19 cellular contexts compared by ENCODE assay signal in genomic region chr10:34705563-34705962, GRCh38.
A peak's percentile ranks its signal among the peaks of the same experiment; 100 is the strongest.
DNase-seq lines count a peak whose midpoint lies in the region; ATAC-seq, FAIRE-seq and TF ChIP-seq lines count a peak whose summit lies in the region.
"Had no signal": no experiment of that assay in that cellular context is flagged by ENCODE, and none has a peak within 500 bp of the region (broad histone marks: within the 10 kb centered on the region; RNA-seq: fewer than 3 reads in every experiment).

No MANE protein-coding gene starts in this region.

- no peak for DNase-seq in heart left ventricle
- DNase-seq in right atrium auricular region (ENCODE audit: low spot score): no peak
- DNase-seq in IMR-90: no peak
- peak; percentile 31 for DNase-seq in fibroblast of the aortic adventitia (ENCODE audit: low read depth)
- no peak for DNase-seq in urothelium cell line (ENCODE audit: low spot score)
- DNase-seq in NCI-H1417 (lab: John Stamatoyannopoulos, UW): no peak
- DNase-seq in activated CD4-positive, alpha-beta T cell treated with anti-CD3 and anti-CD28 coated beads, Interleukin-2, amount 10 ng/mL, durations not matched to agents 24 days and 14 days: no peak
- DNase-seq: 8988T; activated CD4-positive, alpha-beta T cell treated with anti-CD3 and anti-CD28 coated beads, Interleukin-2, amount 50 U/mL, for 1 hour; activated gamma-delta T cell treated with Interleukin-2 at 50 U/mL for 16 hours; amygdala; BE2C; caudate nucleus; stimulated activated CD4-positive, alpha-beta T cell treated with anti-CD3 and anti-CD28 coated beads, Interleukin-4, amount 100 ng/mL, for 1 hour had no signal

- peaks cover 11% of the 10 kb centered on the region for H3K27me3 Mint-ChIP-seq in activated CD4-positive, alpha-beta T cell treated with anti-CD3 and anti-CD28 coated beads, Interleukin-2, amount 10 ng/mL, durations not matched to agents 24 days and 14 days

- H2AFZ ChIP-seq in IMR-90 (replicated peaks; ENCODE audit: low read length, poor library complexity): no peak overlapping the region

- H2AK9ac ChIP-seq in IMR-90 (replicated peaks; ENCODE audit: low read depth, low read length, poor library complexity): no peak overlapping the region

- H3K9ac ChIP-seq in IMR-90 (ENCODE audit: low read depth, low read length): no peak overlapping the region

- no peaks in the 10 kb centered on the region for H3K27me3 ChIP-seq in heart left ventricle
- H3K27me3 ChIP-seq in right atrium auricular region: no peaks in the 10 kb centered on the region
- H3K27me3 ChIP-seq in IMR-90 (ENCODE audit: control insufficient read depth, insufficient read depth, low read length): no peaks in the 10 kb centered on the region
- H3K27me3 ChIP-seq: BE2C, esophagus muscularis mucosa had no signal

- no peak overlapping the region; the same call in 1 of the 2 replicates for H3K14ac ChIP-seq in IMR-90 (replicated peaks; ENCODE audit: low read depth, low read length)

- peak; percentile 9 for FAIRE-seq in urothelium cell line (lab: Jason Lieb, UNC)
- FAIRE-seq: TTC549 had no signal

- CTCF ChIA-PET in IMR-90 (lab: Yijun Ruan, JAX): no interaction called here

- H3K27ac Mint-ChIP-seq in activated CD4-positive, alpha-beta T cell treated with anti-CD3 and anti-CD28 coated beads, Interleukin-2, amount 10 ng/mL, durations not matched to agents 24 days and 14 days: no peak overlapping the region

- no peak overlapping the region for H4K91ac ChIP-seq in IMR-90 (ENCODE audit: insufficient read depth, low read depth, low read length)

- ATAC-seq in heart left ventricle: no peak
- ATAC-seq in IMR-90 (ENCODE audit: low read depth): no peak
- no peak for ATAC-seq in GM18502 (IDR thresholded peaks at IDR 0.05; ENCODE audit: poor library complexity, unreplicated experiment)

- no peaks in the 10 kb centered on the region for H3K9me3 ChIP-seq in heart left ventricle
- no peaks in the 10 kb centered on the region for H3K9me3 ChIP-seq in right atrium auricular region
- H3K9me3 ChIP-seq in IMR-90 (ENCODE audit: control insufficient read depth, insufficient read depth, low read length): no peaks in the 10 kb centered on the region
- H3K9me3 ChIP-seq: BE2C, esophagus muscularis mucosa had no signal

- no peak overlapping the region for H4K8ac ChIP-seq in IMR-90 (ENCODE audit: low read depth in 2 of 2, low read length in 2 of 2)

- H2AK5ac ChIP-seq in IMR-90 (ENCODE audit: low read depth, low read length): no peak overlapping the region

- no peak overlapping the region for H2BK20ac ChIP-seq in IMR-90 (ENCODE audit: low read depth, low read length)

- H3K27ac ChIP-seq in heart left ventricle (peak overlapping the region in 11 of 12 donors; percentile 3 to 74 (median 40)), right atrium auricular region (peak overlapping the region in 1 of 2 donors; percentile 42), IMR-90 (ENCODE audit: insufficient read depth, low read length) (no peak overlapping the region)

- TF ChIP-seq CTCF in heart left ventricle (IDR thresholded peaks at IDR 0.05) (no peak), right atrium auricular region (IDR thresholded peaks at IDR 0.05) (no peak), IMR-90 (conservative IDR thresholded peaks at IDR 0.05; ENCODE audit: low read depth, low read length) (no peak), fibroblast of the aortic adventitia (IDR thresholded peaks at IDR 0.05; ENCODE audit: insufficient read depth, low read length) (no peak)

- POLR2A ChIA-PET in IMR-90 (lab: Charles Lee; ENCODE audit: unreplicated experiment): no interaction called here

- H2BK120ac ChIP-seq in IMR-90 (ENCODE audit: low read depth, low read length): no peak overlapping the region

- no peak overlapping the region for H2BK5ac ChIP-seq in IMR-90 (ENCODE audit: low read depth, low read length, poor library complexity, severe bottlenecking)

- WGBS in heart left ventricle, 4 donors: 68 to 70% (median 69%) methylated on average over 1 of the region's 1 CpG
- WGBS in IMR-90 (ENCODE audit: extremely low coverage in 2 of 2, insufficient read length in 1 of 2), 2 experiments: no CpG with 5 or more reads among the region's 1 CpG

- H3K4me3 ChIP-seq in heart left ventricle (no peak overlapping the region), right atrium auricular region (no peak overlapping the region), IMR-90 (ENCODE audit: insufficient read depth, low read depth, low read length) (no peak overlapping the region), fibroblast of the aortic adventitia (ENCODE audit: low read depth, low read length) (no peak overlapping the region)
- H3K4me3 ChIP-seq: esophagus muscularis mucosa, lung, skin epidermis had no signal

- TF ChIP-seq POLR2A in heart left ventricle (IDR thresholded peaks at IDR 0.05) (no peak), IMR-90 (IDR thresholded peaks at IDR 0.05; ENCODE audit: low read depth, low read length) (no peak)

- TF ChIP-seq RAD21 in IMR-90 (IDR thresholded peaks at IDR 0.05; ENCODE audit: low read length): no peak

- H3K79me1 ChIP-seq in IMR-90 (ENCODE audit: low read depth in 1 of 2, low read length in 2 of 2): peaks cover 32 to 62% of the 10 kb centered on the region in 2 experiments

- no peak overlapping the region for H3K4me2 ChIP-seq in IMR-90 (ENCODE audit: low read depth, low read length)

- BruUV-seq in IMR-90 (replicated peaks; lab: Mats Ljungman, UMichigan): no TSS peak

- peaks cover 8% of the 10 kb centered on the region; the same call in 1 of the 2 replicates for H3K9me1 ChIP-seq in IMR-90 (ENCODE audit: insufficient read depth, low read length)

- H2BK15ac ChIP-seq in IMR-90 (ENCODE audit: low read depth, low read length): no peak overlapping the region

- no peaks in the 10 kb centered on the region for H3K36me3 Mint-ChIP-seq in activated CD4-positive, alpha-beta T cell treated with anti-CD3 and anti-CD28 coated beads, Interleukin-2, amount 10 ng/mL, durations not matched to agents 24 days and 14 days (ENCODE audit: low read depth)

- no peaks in the 10 kb centered on the region for H3K9me3 Mint-ChIP-seq in activated CD4-positive, alpha-beta T cell treated with anti-CD3 and anti-CD28 coated beads, Interleukin-2, amount 10 ng/mL, durations not matched to agents 24 days and 14 days

- in situ Hi-C loops in IMR-90 (cut with MboI; ENCODE audit: low sequenced_read_pairs): no loop called here

- H3K36me3 ChIP-seq in heart left ventricle: no peaks in the 10 kb centered on the region
- no peaks in the 10 kb centered on the region for H3K36me3 ChIP-seq in right atrium auricular region
- no peaks in the 10 kb centered on the region for H3K36me3 ChIP-seq in IMR-90 (ENCODE audit: control insufficient read depth, insufficient read depth, low read length)
- H3K36me3 ChIP-seq: BE2C, esophagus muscularis mucosa had no signal

- H3K4me1 Mint-ChIP-seq in activated CD4-positive, alpha-beta T cell treated with anti-CD3 and anti-CD28 coated beads, Interleukin-2, amount 10 ng/mL, durations not matched to agents 24 days and 14 days: peaks cover 5% of the 10 kb centered on the region

- H3K4me3 Mint-ChIP-seq in activated CD4-positive, alpha-beta T cell treated with anti-CD3 and anti-CD28 coated beads, Interleukin-2, amount 10 ng/mL, durations not matched to agents 24 days and 14 days: no peak overlapping the region

- H3K18ac ChIP-seq in IMR-90 (ENCODE audit: low read depth, low read length): no peak overlapping the region

- dilution Hi-C loops in IMR-90 (cut with HindIII; ENCODE audit: low sequenced_read_pairs, unreplicated experiment): no loop called here

- H3K23ac ChIP-seq in IMR-90 (ENCODE audit: low read depth, low read length): no peak overlapping the region

- H4K5ac ChIP-seq in IMR-90 (ENCODE audit: low read depth, low read length): no peak overlapping the region

- no peaks in the 10 kb centered on the region; the same call in 1 of the 2 replicates for H4K20me1 ChIP-seq in IMR-90 (ENCODE audit: insufficient read depth, low read length)

- H3K4me1 ChIP-seq in heart left ventricle (peaks cover 4 to 87% (median 30%) of the 10 kb centered on the region in 12 donors), right atrium auricular region (peaks cover 0 to 67% of the 10 kb centered on the region in 2 donors), IMR-90 (ENCODE audit: control insufficient read depth, insufficient read depth, low read length) (peaks cover 10% of the 10 kb centered on the region)
- H3K4me1 ChIP-seq: BE2C had no signal

- no peak overlapping the region for H3K56ac ChIP-seq in IMR-90 (ENCODE audit: extremely low read depth, insufficient read depth, low read length)

- 0 out of 2 replicates have a peak overlapping the region, but pooled peaks have one; percentile 25 for H3K4ac ChIP-seq in IMR-90 (ENCODE audit: low read depth, low read length)

- intact Hi-C loops in heart left ventricle (cut with DNase I): no loop called here
- intact Hi-C loops in IMR-90 (cut with micrococcal nuclease): no loop called here
- intact Hi-C loops in activated CD4-positive, alpha-beta T cell treated with anti-CD3 and anti-CD28 coated beads, Interleukin-2, amount 10 ng/mL, durations not matched to agents 24 days and 14 days (cut with micrococcal nuclease): no loop called here

TF ChIP-seq in IMR-90, 13 proteins besides CTCF, POLR2A, EP300 and RAD21 (continues in another document):
- TF ChIP-seq SMC3 (IDR thresholded peaks at IDR 0.05; ENCODE audit: low read depth, low read length) (no peak), CHD1 (IDR thresholded peaks at IDR 0.05; ENCODE audit: low read depth, low read length) (no peak), MAZ (IDR thresholded peaks at IDR 0.05; ENCODE audit: borderline replicate concordance, low read depth, low read length) (no peak), RCOR1 (IDR thresholded peaks at IDR 0.05; ENCODE audit: insufficient replicate concordance, low read length) (no peak), RFX5 (IDR thresholded peaks at IDR 0.05; ENCODE audit: low read depth, low read length) (no peak), NFE2L2 (IDR thresholded peaks at IDR 0.05; ENCODE audit: low read depth, low read length) (no peak), MXI1 (IDR thresholded peaks at IDR 0.05; ENCODE audit: borderline replicate concordance, low read depth, low read length) (no peak), CEBPB (IDR thresholded peaks at IDR 0.05; ENCODE audit: low read depth, low read length) (no peak), MAFK (IDR thresholded peaks at IDR 0.05; ENCODE audit: low read depth, low read length) (no peak), FOS (IDR thresholded peaks at IDR 0.05; ENCODE audit: low read depth, low read length) (no peak)
- TF ChIP-seq, protein P1, sequence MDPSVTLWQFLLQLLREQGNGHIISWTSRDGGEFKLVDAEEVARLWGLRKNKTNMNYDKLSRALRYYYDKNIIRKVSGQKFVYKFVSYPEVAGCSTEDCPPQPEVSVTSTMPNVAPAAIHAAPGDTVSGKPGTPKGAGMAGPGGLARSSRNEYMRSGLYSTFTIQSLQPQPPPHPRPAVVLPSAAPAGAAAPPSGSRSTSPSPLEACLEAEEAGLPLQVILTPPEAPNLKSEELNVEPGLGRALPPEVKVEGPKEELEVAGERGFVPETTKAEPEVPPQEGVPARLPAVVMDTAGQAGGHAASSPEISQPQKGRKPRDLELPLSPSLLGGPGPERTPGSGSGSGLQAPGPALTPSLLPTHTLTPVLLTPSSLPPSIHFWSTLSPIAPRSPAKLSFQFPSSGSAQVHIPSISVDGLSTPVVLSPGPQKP (IDR thresholded peaks at IDR 0.05; ENCODE audit: borderline replicate concordance, low read depth, low read length): no peak
